10 cellular contexts compared by ENCODE assay signal in genomic region chr6:166156942-166157341, GRCh38. TPM values are rescaled to one million over a fixed set of nuclear protein-coding genes. Genes with fewer than 3 reads are reported as not detected.
DNase-seq lines count a peak whose midpoint lies in the region; ATAC-seq, FAIRE-seq and TF ChIP-seq lines count a peak whose summit lies in the region.
"Had no signal": no experiment of that assay in that cellular context is flagged by ENCODE, and none has a peak within 500 bp of the region (broad histone marks: within the 10 kb centered on the region; RNA-seq: fewer than 3 reads in every experiment).

No MANE protein-coding gene starts in this region.

- TF ChIP-seq POLR2A in GM12892 (IDR thresholded peaks at IDR 0.05; ENCODE audit: low read depth, low read length): no peak

- no peak overlapping the region for H3K14ac ChIP-seq in neuronal stem cell (ENCODE audit: low read length)

- no peak overlapping the region for H2AFZ ChIP-seq in neuronal stem cell (ENCODE audit: low read length)

- H3K27ac Mint-ChIP-seq in T-cell: no peak overlapping the region

- peak; percentile 70 for TF ChIP-seq CTCF in C4-2B (conservative IDR thresholded peaks at IDR 0.05)

- CTCF ChIA-PET in T-cell (lab: Charles Lee): no interaction called here

- H2BK12ac ChIP-seq in neuronal stem cell (ENCODE audit: low read length): no peak overlapping the region

- peaks cover 0 to 20% (median 2%) of the 10 kb centered on the region in 3 experiments for H3K27me3 ChIP-seq in neuronal stem cell (ENCODE audit: control insufficient read depth in 3 of 3, insufficient read depth in 3 of 3, low read depth in 1 of 3, low read length in 3 of 3)

- H3K4ac ChIP-seq in neuronal stem cell (ENCODE audit: low read length): no peak overlapping the region

- no peak overlapping the region for H3K4me3 Mint-ChIP-seq in T-cell

- H3K18ac ChIP-seq in neuronal stem cell (ENCODE audit: low read length): no peak overlapping the region

- H4K91ac ChIP-seq in neuronal stem cell (ENCODE audit: low read depth, low read length, poor library complexity): no peak overlapping the region

- no peaks in the 10 kb centered on the region for H3K4me1 Mint-ChIP-seq in T-cell

- no peaks in the 10 kb centered on the region for H3K4me1 ChIP-seq in neuronal stem cell (ENCODE audit: control insufficient read depth in 2 of 2, insufficient read depth in 1 of 2, low read depth in 1 of 2, low read length in 2 of 2)

- DNase-seq in HT-29 (ENCODE audit: low spot score) (peak; percentile 53), astrocyte of the hippocampus (ENCODE audit: low read depth, low spot score) (peak; percentile 26), middle frontal gyrus (ENCODE audit: extremely low spot score, low spot score) (peak; percentile 11), GM12892 (ENCODE audit: insufficient read length) (no peak), NCI-H2107 treated with DMSO at 0.1 percent for 48 hours (lab: John Stamatoyannopoulos, UW; ENCODE audit: unreplicated experiment) (no peak), T-cell (no peak), neuronal stem cell (ENCODE audit: low spot score) (no peak)
- DNase-seq: GF-D8, NCI-H2107 had no signal

- H2BK5ac ChIP-seq in neuronal stem cell (ENCODE audit: low read length): no peak overlapping the region

- H3K4me3 ChIP-seq in neuronal stem cell (ENCODE audit: low read length in 2 of 2): no peak overlapping the region

- H3K23ac ChIP-seq in neuronal stem cell (ENCODE audit: low read depth, low read length, poor library complexity): no peak overlapping the region

- no peak for FAIRE-seq in GM12892 (lab: Jason Lieb, UNC)

- no peaks in the 10 kb centered on the region for H3K36me3 ChIP-seq in neuronal stem cell (replicated peaks in 1 of 2; ENCODE audit: control insufficient read depth in 2 of 2, insufficient read depth in 2 of 2, low read length in 2 of 2)

- POLR2A ChIA-PET in T-cell (lab: Charles Lee): no interaction called here

- peaks cover 4 to 37% of the 10 kb centered on the region in 2 donors for H3K27me3 Mint-ChIP-seq in T-cell

- H3K9ac ChIP-seq in neuronal stem cell (ENCODE audit: low read depth, low read length, poor library complexity): no peak overlapping the region

- ATAC-seq in T-cell (replicated peaks in 1 of 4): no peak

- H3K36me3 Mint-ChIP-seq in T-cell: no peaks in the 10 kb centered on the region

- H3K9me3 ChIP-seq in neuronal stem cell (replicated peaks in 1 of 2; ENCODE audit: control insufficient read depth in 2 of 2, insufficient read depth in 1 of 2, low read depth in 1 of 2, low read length in 2 of 2): no peaks in the 10 kb centered on the region

- H2AK5ac ChIP-seq in neuronal stem cell (ENCODE audit: low read depth, low read length): no peak overlapping the region

- no peak overlapping the region for H3K4me2 ChIP-seq in neuronal stem cell (ENCODE audit: insufficient read depth, low read length, poor library complexity, severe bottlenecking)

- H3K79me1 ChIP-seq in neuronal stem cell (ENCODE audit: low read depth, low read length): no peaks in the 10 kb centered on the region

- H2BK120ac ChIP-seq in neuronal stem cell (ENCODE audit: low read depth, low read length): no peak overlapping the region

- H4K8ac ChIP-seq in neuronal stem cell (ENCODE audit: low read depth, low read length): no peak overlapping the region

- H3K9me3 Mint-ChIP-seq in T-cell: peaks cover 2 to 4% (median 3%) of the 10 kb centered on the region in 3 donors

- WGBS in neuronal stem cell (ENCODE audit: extremely low coverage in 2 of 2, insufficient read length in 2 of 2, insufficient replicate concordance in 1 of 2), 2 donors: no CpG with 5 or more reads among the region's 7 CpGs

- no peak overlapping the region for H2BK15ac ChIP-seq in neuronal stem cell (ENCODE audit: low read length)

- H3K27ac ChIP-seq in C4-2B (no peak overlapping the region), neuronal stem cell (replicated peaks; ENCODE audit: low read length) (no peak overlapping the region)

RNA-seq across cellular contexts. Expression of gene TBXT, which starts 10.7 kb away (rescaled TPM):
- total RNA-seq in HT-29 (2014; rRNA removed; shearing (Covaris generic)): not detected in 2 replicates
- polyA plus RNA-seq in GM12892 (2012; ENCODE audit: missing spikeins): not detected
- total RNA-seq in T-cell: not detected
- not detected for polyA plus RNA-seq in neuronal stem cell (2013, experiment 1 of 2)
- not detected for polyA plus RNA-seq in neuronal stem cell (2013, experiment 2 of 2)

Comparison
In these comparisons a context has a peak if more than half of its experiments do, and no peak if none do; other contexts are left out.
1. DNase-seq: peak in HT-29 (single experiment), astrocyte of the hippocampus (single experiment) and middle frontal gyrus (single experiment); none in GM12892 (single experiment), NCI-H2107 treated with DMSO at 0.1 percent for 48 hours (single experiment), T-cell (0 of 34) and neuronal stem cell (single experiment).